Comparison of ENCODE assay signal across 17 cellular contexts in the genomic region with DNA sequence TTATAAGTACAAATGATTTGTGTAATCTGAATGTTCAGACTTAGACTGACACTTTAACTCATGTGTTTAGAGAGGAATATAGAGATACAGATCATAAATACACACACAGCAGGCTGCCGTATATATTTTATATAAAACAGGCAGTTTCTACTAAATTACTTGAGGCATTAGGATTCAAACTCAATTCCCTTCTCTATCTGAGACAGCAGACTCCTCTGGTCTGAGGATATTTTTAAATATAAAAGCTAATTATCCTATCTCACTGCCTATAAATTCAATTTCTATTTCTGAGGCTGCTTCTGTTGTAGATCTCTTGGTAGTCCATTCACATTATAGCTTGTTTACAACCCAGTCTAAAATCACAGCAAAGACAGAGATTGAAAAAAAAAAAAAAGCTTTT. TPM values are rescaled to one million over a fixed set of nuclear protein-coding genes. Genes with fewer than 3 reads are reported as not detected.
DNase-seq lines count a peak whose midpoint lies in the region; ATAC-seq and TF ChIP-seq lines count a peak whose summit lies in the region.
"Had no signal": no experiment of that assay in that cellular context is flagged by ENCODE, and none has a peak within 500 bp of the region (broad histone marks: within the 10 kb centered on the region; RNA-seq: fewer than 3 reads in every experiment).

No MANE protein-coding gene starts in this region.

- H3K4me1 Mint-ChIP-seq in activated naive CD4-positive, alpha-beta T cell treated with anti-CD3 and anti-CD28 coated beads, Interleukin-2, amount 50 U/mL, for 24 hours = peaks cover 97% of the 10 kb centered on the region
- H3K4me1 Mint-ChIP-seq in T-helper 17 cell = peaks cover 46% of the 10 kb centered on the region

- intact Hi-C loops in psoas muscle (cut with DNase I) = loop anchor here (5.0 kb wide), 2 partner anchors 45 to 80 kb away; a partner anchor contains a TSS
- intact Hi-C loops in upper lobe of right lung (cut with DNase I) = no loop called here

- peak overlapping the region; percentile 58 for H3K4me3 ChIP-seq in psoas muscle
- no peak overlapping the region for H3K4me3 ChIP-seq in upper lobe of right lung
- H3K4me3 ChIP-seq: BLaER1, Peyer's patch had no signal

- peak overlapping the region; percentile 89 for H3K27ac ChIP-seq in psoas muscle
- peak overlapping the region; percentile 17 for H3K27ac ChIP-seq in upper lobe of right lung
- H3K27ac ChIP-seq: BLaER1 had no signal

- ATAC-seq in T-helper 17 cell = no peak
- ATAC-seq in psoas muscle = peak in 1 of 4 donors; percentile 24
- no peak for ATAC-seq in upper lobe of right lung

- H3K27me3 ChIP-seq in psoas muscle (ENCODE audit: insufficient read depth in 3 of 3, low read length in 2 of 3) (no peaks in the 10 kb centered on the region), upper lobe of right lung (no peaks in the 10 kb centered on the region)
- H3K27me3 ChIP-seq: BLaER1, Peyer's patch had no signal

- H3K36me3 ChIP-seq in psoas muscle (ENCODE audit: insufficient read depth in 1 of 2, low read depth in 1 of 2) = no peaks in the 10 kb centered on the region
- no peaks in the 10 kb centered on the region for H3K36me3 ChIP-seq in upper lobe of right lung
- H3K36me3 ChIP-seq: Peyer's patch had no signal

- TF ChIP-seq CTCF in psoas muscle (IDR thresholded peaks at IDR 0.05) (no peak), upper lobe of right lung (IDR thresholded peaks at IDR 0.05) (no peak)

- peaks cover 14% of the 10 kb centered on the region for H3K36me3 Mint-ChIP-seq in activated naive CD4-positive, alpha-beta T cell treated with anti-CD3 and anti-CD28 coated beads, Interleukin-2, amount 50 U/mL, for 24 hours
- peaks cover 3% of the 10 kb centered on the region for H3K36me3 Mint-ChIP-seq in T-helper 17 cell (ENCODE audit: low read depth)

- peak overlapping the region; percentile 15 for H3K4me3 Mint-ChIP-seq in activated naive CD4-positive, alpha-beta T cell treated with anti-CD3 and anti-CD28 coated beads, Interleukin-2, amount 50 U/mL, for 24 hours
- no peak overlapping the region for H3K4me3 Mint-ChIP-seq in T-helper 17 cell

- H3K9me3 Mint-ChIP-seq in activated naive CD4-positive, alpha-beta T cell treated with anti-CD3 and anti-CD28 coated beads, Interleukin-2, amount 50 U/mL, for 24 hours = no peaks in the 10 kb centered on the region

- peaks cover 23% of the 10 kb centered on the region for H3K4me1 ChIP-seq in psoas muscle
- H3K4me1 ChIP-seq in upper lobe of right lung = peaks cover 10% of the 10 kb centered on the region
- H3K4me1 ChIP-seq: Peyer's patch had no signal

- no peak overlapping the region for H3K27ac Mint-ChIP-seq in activated naive CD4-positive, alpha-beta T cell treated with anti-CD3 and anti-CD28 coated beads, Interleukin-2, amount 50 U/mL, for 24 hours
- H3K27ac Mint-ChIP-seq in T-helper 17 cell = peak overlapping the region; percentile 79

- DNase-seq in activated naive CD4-positive, alpha-beta T cell treated with Interleukin-2 at 50 U/mL for 16 hours = no peak
- DNase-seq in T-helper 17 cell (no peak), psoas muscle (no peak), upper lobe of right lung (no peak), H4 (ENCODE audit: low spot score) (no peak), foreskin melanocyte (no peak), glomerular visceral epithelial cell (ENCODE audit: extremely low spot score) (no peak)
- DNase-seq: 8988T, GF-D8, H7, Kasumi-1, MM.1S, NCI-H1092 treated with DMSO at 0.1 percent for 48 hours, NCI-H2081 treated with DMSO at 0.1 percent for 48 hours, Peyer's patch had no signal

- H3K27me3 Mint-ChIP-seq in activated naive CD4-positive, alpha-beta T cell treated with anti-CD3 and anti-CD28 coated beads, Interleukin-2, amount 50 U/mL, for 24 hours = no peaks in the 10 kb centered on the region
- no peaks in the 10 kb centered on the region for H3K27me3 Mint-ChIP-seq in T-helper 17 cell

- H3K9me3 ChIP-seq in T-helper 17 cell (ENCODE audit: control insufficient read depth, low read length, poor library complexity, severe bottlenecking) (no peaks in the 10 kb centered on the region), psoas muscle (no peaks in the 10 kb centered on the region), upper lobe of right lung (no peaks in the 10 kb centered on the region)
- H3K9me3 ChIP-seq: Peyer's patch had no signal

- WGBS in psoas muscle, 3 donors = 26 to 58% (median 42%) methylated on average over 1 of the region's 1 CpG

RNA-seq across cellular contexts. Expression of a gene that starts 46.9 kb away (rescaled TPM):
- total RNA-seq in T-helper 17 cell = 100 to 1,000 TPM; 134 to 136 TPM
- total RNA-seq in psoas muscle = 10 to 100 TPM in 2 of 4 donors, 1 to 10 TPM in 2; 8.9 to 27.0 (median 14.5) TPM
- 1 to 10 TPM; 1.1 to 8.3 (median 4.1) TPM for polyA plus RNA-seq in psoas muscle
- total RNA-seq in upper lobe of right lung = 17.3 TPM
- total RNA-seq in H4 (2014; rRNA removed; shearing (Covaris generic)) = 2.7 and 2.9 TPM in 2 replicates
